ENCODE assay signal across 1 cellular context in the genomic region with DNA sequence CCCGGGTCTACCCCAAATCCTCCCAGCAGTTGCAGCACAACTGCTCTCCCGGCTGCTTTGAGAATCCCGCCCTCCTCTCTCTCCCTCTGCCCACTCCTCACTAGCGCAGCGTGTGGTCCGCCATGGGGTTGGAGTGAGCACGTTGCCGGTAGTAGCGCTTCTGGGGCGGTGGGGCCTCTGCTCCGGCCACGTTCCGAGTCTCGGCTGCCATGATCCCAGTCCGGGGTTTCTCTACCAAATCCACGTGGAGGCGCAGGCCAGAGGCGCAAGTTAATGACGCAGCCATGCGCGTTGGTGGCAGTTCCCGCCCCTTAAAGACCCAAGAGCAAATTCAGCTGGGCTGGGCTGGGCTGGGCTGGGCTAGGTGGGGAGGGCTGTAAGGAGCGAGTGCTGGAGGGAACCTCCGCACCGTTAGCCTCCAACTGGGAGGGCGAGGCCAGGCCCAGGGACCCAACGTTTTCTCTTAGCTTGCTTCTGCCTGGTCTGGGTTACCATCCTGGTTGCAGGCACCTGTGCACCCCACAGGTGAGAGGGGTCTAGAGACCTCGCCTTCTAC.
TF ChIP-seq lines count a peak whose summit lies in the region.

A gene (minus strand): TSS at position 233 of the 556 bp plus-strand sequence. CDS start 22 bp downstream, at position 211.

TF ChIP-seq in K562, 482 proteins besides CTCF, POLR2A, EP300 and RAD21 (continued from another document and continues in another):
- TF ChIP-seq, protein P1, sequence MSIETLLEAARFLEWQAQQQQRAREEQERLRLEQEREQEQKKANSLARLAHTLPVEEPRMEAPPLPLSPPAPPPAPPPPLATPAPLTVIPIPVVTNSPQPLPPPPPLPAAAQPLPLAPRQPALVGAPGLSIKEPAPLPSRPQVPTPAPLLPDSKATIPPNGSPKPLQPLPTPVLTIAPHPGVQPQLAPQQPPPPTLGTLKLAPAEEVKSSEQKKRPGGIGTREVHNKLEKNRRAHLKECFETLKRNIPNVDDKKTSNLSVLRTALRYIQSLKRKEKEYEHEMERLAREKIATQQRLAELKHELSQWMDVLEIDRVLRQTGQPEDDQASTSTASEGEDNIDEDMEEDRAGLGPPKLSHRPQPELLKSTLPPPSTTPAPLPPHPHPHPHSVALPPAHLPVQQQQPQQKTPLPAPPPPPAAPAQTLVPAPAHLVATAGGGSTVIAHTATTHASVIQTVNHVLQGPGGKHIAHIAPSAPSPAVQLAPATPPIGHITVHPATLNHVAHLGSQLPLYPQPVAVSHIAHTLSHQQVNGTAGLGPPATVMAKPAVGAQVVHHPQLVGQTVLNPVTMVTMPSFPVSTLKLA (conservative IDR thresholded peaks at IDR 0.05), result peak; percentile 100
- TF ChIP-seq EP400 (IDR thresholded peaks at IDR 0.05), result peak; percentile 100
- no peak for TF ChIP-seq BRCA1 (IDR thresholded peaks at IDR 0.05)
- TF ChIP-seq BRCA1 (CRISPR knock-in tag; IDR thresholded peaks at IDR 0.05), result no peak
- no peak for TF ChIP-seq FOXJ2 (tag; IDR thresholded peaks at IDR 0.05)
- TF ChIP-seq, protein P2, sequence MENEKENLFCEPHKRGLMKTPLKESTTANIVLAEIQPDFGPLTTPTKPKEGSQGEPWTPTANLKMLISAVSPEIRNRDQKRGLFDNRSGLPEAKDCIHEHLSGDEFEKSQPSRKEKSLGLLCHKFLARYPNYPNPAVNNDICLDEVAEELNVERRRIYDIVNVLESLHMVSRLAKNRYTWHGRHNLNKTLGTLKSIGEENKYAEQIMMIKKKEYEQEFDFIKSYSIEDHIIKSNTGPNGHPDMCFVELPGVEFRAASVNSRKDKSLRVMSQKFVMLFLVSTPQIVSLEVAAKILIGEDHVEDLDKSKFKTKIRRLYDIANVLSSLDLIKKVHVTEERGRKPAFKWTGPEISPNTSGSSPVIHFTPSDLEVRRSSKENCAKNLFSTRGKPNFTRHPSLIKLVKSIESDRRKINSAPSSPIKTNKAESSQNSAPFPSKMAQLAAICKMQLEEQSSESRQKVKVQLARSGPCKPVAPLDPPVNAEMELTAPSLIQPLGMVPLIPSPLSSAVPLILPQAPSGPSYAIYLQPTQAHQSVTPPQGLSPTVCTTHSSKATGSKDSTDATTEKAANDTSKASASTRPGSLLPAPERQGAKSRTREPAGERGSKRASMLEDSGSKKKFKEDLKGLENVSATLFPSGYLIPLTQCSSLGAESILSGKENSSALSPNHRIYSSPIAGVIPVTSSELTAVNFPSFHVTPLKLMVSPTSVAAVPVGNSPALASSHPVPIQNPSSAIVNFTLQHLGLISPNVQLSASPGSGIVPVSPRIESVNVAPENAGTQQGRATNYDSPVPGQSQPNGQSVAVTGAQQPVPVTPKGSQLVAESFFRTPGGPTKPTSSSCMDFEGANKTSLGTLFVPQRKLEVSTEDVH (IDR thresholded peaks at IDR 0.05; ENCODE audit: low read depth, partially characterized antibody), result peak; percentile 77
- TF ChIP-seq SMARCC2 (IDR thresholded peaks at IDR 0.05; ENCODE audit: low read depth), result no peak
- TF ChIP-seq, protein P3, sequence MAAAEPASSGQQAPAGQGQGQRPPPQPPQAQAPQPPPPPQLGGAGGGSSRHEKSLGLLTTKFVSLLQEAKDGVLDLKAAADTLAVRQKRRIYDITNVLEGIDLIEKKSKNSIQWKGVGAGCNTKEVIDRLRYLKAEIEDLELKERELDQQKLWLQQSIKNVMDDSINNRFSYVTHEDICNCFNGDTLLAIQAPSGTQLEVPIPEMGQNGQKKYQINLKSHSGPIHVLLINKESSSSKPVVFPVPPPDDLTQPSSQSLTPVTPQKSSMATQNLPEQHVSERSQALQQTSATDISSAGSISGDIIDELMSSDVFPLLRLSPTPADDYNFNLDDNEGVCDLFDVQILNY (CRISPR knock-in tag; IDR thresholded peaks at IDR 0.05), result peak; percentile 74; the same call in 1 of the 2 replicates
- peak; percentile 100 for TF ChIP-seq MYC (IDR thresholded peaks at IDR 0.05; ENCODE audit: low read depth, low read length)
- TF ChIP-seq MYC (CRISPR knock-in tag; IDR thresholded peaks at IDR 0.05; ENCODE audit: borderline replicate concordance, low read depth), result peak; percentile 99
- no peak for TF ChIP-seq CC2D1A (IDR thresholded peaks at IDR 0.05)
- no peak for TF ChIP-seq FUS (optimal IDR thresholded peaks at IDR 0.05; ENCODE audit: low read depth, low read length)
- TF ChIP-seq, protein P4, sequence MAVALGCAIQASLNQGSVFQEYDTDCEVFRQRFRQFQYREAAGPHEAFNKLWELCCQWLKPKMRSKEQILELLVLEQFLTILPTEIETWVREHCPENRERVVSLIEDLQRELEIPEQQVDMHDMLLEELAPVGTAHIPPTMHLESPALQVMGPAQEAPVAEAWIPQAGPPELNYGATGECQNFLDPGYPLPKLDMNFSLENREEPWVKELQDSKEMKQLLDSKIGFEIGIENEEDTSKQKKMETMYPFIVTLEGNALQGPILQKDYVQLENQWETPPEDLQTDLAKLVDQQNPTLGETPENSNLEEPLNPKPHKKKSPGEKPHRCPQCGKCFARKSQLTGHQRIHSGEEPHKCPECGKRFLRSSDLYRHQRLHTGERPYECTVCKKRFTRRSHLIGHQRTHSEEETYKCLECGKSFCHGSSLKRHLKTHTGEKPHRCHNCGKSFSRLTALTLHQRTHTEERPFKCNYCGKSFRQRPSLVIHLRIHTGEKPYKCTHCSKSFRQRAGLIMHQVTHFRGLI (CRISPR knock-in tag; IDR thresholded peaks at IDR 0.05), result no peak
- TF ChIP-seq ZNF384 (IDR thresholded peaks at IDR 0.05; ENCODE audit: low read depth, low read length), result no peak
- TF ChIP-seq TBP (optimal IDR thresholded peaks at IDR 0.05; ENCODE audit: low read depth, low read length), result peak; percentile 94
- TF ChIP-seq HMG20B (CRISPR knock-in tag; IDR thresholded peaks at IDR 0.05), result no peak
- TF ChIP-seq, protein P5, sequence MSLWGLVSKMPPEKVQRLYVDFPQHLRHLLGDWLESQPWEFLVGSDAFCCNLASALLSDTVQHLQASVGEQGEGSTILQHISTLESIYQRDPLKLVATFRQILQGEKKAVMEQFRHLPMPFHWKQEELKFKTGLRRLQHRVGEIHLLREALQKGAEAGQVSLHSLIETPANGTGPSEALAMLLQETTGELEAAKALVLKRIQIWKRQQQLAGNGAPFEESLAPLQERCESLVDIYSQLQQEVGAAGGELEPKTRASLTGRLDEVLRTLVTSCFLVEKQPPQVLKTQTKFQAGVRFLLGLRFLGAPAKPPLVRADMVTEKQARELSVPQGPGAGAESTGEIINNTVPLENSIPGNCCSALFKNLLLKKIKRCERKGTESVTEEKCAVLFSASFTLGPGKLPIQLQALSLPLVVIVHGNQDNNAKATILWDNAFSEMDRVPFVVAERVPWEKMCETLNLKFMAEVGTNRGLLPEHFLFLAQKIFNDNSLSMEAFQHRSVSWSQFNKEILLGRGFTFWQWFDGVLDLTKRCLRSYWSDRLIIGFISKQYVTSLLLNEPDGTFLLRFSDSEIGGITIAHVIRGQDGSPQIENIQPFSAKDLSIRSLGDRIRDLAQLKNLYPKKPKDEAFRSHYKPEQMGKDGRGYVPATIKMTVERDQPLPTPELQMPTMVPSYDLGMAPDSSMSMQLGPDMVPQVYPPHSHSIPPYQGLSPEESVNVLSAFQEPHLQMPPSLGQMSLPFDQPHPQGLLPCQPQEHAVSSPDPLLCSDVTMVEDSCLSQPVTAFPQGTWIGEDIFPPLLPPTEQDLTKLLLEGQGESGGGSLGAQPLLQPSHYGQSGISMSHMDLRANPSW (CRISPR knock-in tag; IDR thresholded peaks at IDR 0.05), result 0 out of 2 replicates have a peak, but pooled peaks have one; percentile 30
- TF ChIP-seq CBFB (CRISPR knock-in tag; IDR thresholded peaks at IDR 0.05), result no peak
- TF ChIP-seq GTF2E2 (tag; IDR thresholded peaks at IDR 0.05), result peak; percentile 75; the same call in 1 of the 2 replicates
- TF ChIP-seq, protein P6, sequence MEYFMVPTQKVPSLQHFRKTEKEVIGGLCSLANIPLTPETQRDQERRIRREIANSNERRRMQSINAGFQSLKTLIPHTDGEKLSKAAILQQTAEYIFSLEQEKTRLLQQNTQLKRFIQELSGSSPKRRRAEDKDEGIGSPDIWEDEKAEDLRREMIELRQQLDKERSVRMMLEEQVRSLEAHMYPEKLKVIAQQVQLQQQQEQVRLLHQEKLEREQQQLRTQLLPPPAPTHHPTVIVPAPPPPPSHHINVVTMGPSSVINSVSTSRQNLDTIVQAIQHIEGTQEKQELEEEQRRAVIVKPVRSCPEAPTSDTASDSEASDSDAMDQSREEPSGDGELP (CRISPR knock-in tag; IDR thresholded peaks at IDR 0.05; ENCODE audit: borderline replicate concordance), result peak; percentile 98
- peak; percentile 86 for TF ChIP-seq KDM5B (IDR thresholded peaks at IDR 0.05; ENCODE audit: insufficient replicate concordance, low read depth, low read length)
- TF ChIP-seq LCOR (CRISPR knock-in tag; IDR thresholded peaks at IDR 0.05), result peak; percentile 97
- TF ChIP-seq CBX8 (IDR thresholded peaks at IDR 0.05; ENCODE audit: borderline replicate concordance, extremely low read depth, low read depth, low read length, poor library complexity, severe bottlenecking), result no peak
- TF ChIP-seq ZNF695 (CRISPR knock-in tag; IDR thresholded peaks at IDR 0.05), result no peak
- TF ChIP-seq MCM5 (IDR thresholded peaks at IDR 0.05; ENCODE audit: low read depth), result no peak
- TF ChIP-seq ZC3H4 (CRISPR knock-in tag; IDR thresholded peaks at IDR 0.05; ENCODE audit: borderline replicate concordance), result no peak
- TF ChIP-seq GABPB1 (CRISPR knock-in tag; IDR thresholded peaks at IDR 0.05), result peak; percentile 57
- peak; percentile 76 for TF ChIP-seq POLR2H (tag; IDR thresholded peaks at IDR 0.05; ENCODE audit: low read depth)
- TF ChIP-seq, protein P7, sequence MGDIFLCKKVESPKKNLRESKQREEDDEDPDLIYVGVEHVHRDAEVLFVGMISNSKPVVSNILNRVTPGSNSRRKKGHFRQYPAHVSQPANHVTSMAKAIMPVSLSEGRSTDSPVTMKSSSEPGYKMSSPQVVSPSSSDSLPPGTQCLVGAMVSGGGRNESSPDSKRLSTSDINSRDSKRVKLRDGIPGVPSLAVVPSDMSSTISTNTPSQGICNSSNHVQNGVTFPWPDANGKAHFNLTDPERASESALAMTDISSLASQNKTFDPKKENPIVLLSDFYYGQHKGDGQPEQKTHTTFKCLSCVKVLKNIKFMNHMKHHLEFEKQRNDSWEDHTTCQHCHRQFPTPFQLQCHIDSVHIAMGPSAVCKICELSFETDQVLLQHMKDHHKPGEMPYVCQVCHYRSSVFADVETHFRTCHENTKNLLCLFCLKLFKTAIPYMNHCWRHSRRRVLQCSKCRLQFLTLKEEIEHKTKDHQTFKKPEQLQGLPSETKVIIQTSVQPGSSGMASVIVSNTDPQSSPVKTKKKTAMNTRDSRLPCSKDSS (IDR thresholded peaks at IDR 0.05; ENCODE audit: low read depth, partially characterized antibody), result no peak
- peak; percentile 94 for TF ChIP-seq RBFOX2 (IDR thresholded peaks at IDR 0.05; ENCODE audit: low read depth, low read length)
- TF ChIP-seq ZNF75A (CRISPR knock-in tag; IDR thresholded peaks at IDR 0.05), result no peak
- no peak for TF ChIP-seq EZH2 (IDR thresholded peaks at IDR 0.05; ENCODE audit: borderline replicate concordance, low read depth, low read length)
- no peak; a peak in 1 of 4 replicates for TF ChIP-seq NONO (IDR thresholded peaks at IDR 0.05; ENCODE audit: low read depth in 2 of 2, low read length in 1 of 2)
- peak; percentile 30 for TF ChIP-seq POU5F1 (IDR thresholded peaks at IDR 0.05; ENCODE audit: borderline replicate concordance, low read depth, low read length, partially characterized antibody)
- TF ChIP-seq, protein P8, sequence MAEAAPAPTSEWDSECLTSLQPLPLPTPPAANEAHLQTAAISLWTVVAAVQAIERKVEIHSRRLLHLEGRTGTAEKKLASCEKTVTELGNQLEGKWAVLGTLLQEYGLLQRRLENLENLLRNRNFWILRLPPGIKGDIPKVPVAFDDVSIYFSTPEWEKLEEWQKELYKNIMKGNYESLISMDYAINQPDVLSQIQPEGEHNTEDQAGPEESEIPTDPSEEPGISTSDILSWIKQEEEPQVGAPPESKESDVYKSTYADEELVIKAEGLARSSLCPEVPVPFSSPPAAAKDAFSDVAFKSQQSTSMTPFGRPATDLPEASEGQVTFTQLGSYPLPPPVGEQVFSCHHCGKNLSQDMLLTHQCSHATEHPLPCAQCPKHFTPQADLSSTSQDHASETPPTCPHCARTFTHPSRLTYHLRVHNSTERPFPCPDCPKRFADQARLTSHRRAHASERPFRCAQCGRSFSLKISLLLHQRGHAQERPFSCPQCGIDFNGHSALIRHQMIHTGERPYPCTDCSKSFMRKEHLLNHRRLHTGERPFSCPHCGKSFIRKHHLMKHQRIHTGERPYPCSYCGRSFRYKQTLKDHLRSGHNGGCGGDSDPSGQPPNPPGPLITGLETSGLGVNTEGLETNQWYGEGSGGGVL (CRISPR knock-in tag; IDR thresholded peaks at IDR 0.05), result no peak
- no peak for TF ChIP-seq BACH1 (tag; IDR thresholded peaks at IDR 0.05)
- TF ChIP-seq BCL6 (CRISPR knock-in tag; IDR thresholded peaks at IDR 0.05), result no peak
- no peak for TF ChIP-seq ZNF184 (CRISPR knock-in tag; IDR thresholded peaks at IDR 0.05)
- no peak for TF ChIP-seq SETDB1 (IDR thresholded peaks at IDR 0.05; ENCODE audit: low read length)
- TF ChIP-seq ZNF263 (CRISPR knock-in tag; IDR thresholded peaks at IDR 0.05; ENCODE audit: borderline replicate concordance), result peak; percentile 67; the same call in 1 of the 2 replicates
- TF ChIP-seq, protein P9, sequence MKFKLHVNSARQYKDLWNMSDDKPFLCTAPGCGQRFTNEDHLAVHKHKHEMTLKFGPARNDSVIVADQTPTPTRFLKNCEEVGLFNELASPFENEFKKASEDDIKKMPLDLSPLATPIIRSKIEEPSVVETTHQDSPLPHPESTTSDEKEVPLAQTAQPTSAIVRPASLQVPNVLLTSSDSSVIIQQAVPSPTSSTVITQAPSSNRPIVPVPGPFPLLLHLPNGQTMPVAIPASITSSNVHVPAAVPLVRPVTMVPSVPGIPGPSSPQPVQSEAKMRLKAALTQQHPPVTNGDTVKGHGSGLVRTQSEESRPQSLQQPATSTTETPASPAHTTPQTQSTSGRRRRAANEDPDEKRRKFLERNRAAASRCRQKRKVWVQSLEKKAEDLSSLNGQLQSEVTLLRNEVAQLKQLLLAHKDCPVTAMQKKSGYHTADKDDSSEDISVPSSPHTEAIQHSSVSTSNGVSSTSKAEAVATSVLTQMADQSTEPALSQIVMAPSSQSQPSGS (CRISPR knock-in tag; IDR thresholded peaks at IDR 0.05), result peak; percentile 94
- TF ChIP-seq ESRRA (IDR thresholded peaks at IDR 0.05; ENCODE audit: borderline replicate concordance, low read depth), result peak; percentile 30; the same call in 1 of the 2 replicates
- no peak for TF ChIP-seq POLR3A (IDR thresholded peaks at IDR 0.05; ENCODE audit: borderline replicate concordance, extremely low read depth, insufficient read depth, insufficient read length)
